In genomic region chr20:32358632-32358882, GRCh38 we compare ENCODE assay signal across 8 cellular contexts. TPM values are rescaled to one million over a fixed set of nuclear protein-coding genes. Genes with fewer than 3 reads are reported as not detected.
DNase-seq lines count a peak whose midpoint lies in the region; ATAC-seq, FAIRE-seq and TF ChIP-seq lines count a peak whose summit lies in the region.

No MANE protein-coding gene starts in this region.

- no peak for DNase-seq in DND-41
- no peak for DNase-seq in PC-9
- no peak for DNase-seq in esophagus squamous epithelium (lab: John Stamatoyannopoulos, UW)
- DNase-seq in RPMI8226 = no peak
- DNase-seq in T-helper 2 cell treated with Interferon-gamma antibody and Interleukin-4, amounts not matched to agents 5 μg/mL and 100 μg/mL, for 36 hours (ENCODE audit: low spot score) = no peak
- no peak for DNase-seq in GM12891 (ENCODE audit: insufficient read length, low spot score)

- CTCF ChIA-PET in PC-9 (lab: Charles Lee) = interaction anchor here (0.7 kb wide), 2 partner anchors 16 to 121 kb away, joined by 3 to 9 read pairs; no protein-coding TSS in a partner anchor

- BruUV-seq in PC-9 (replicated peaks; lab: Mats Ljungman, UMichigan) = no TSS peak

- no peak for TF ChIP-seq CTCF in DND-41 (IDR thresholded peaks at IDR 0.05; ENCODE audit: borderline replicate concordance, extremely low read depth, low read length, poor library complexity, severe bottlenecking)
- no peak for TF ChIP-seq CTCF in PC-9 (conservative IDR thresholded peaks at IDR 0.05)
- no peak for TF ChIP-seq CTCF in esophagus squamous epithelium (IDR thresholded peaks at IDR 0.05)

- no CpG with 5 or more reads among the region's 35 CpGs for WGBS in esophagus squamous epithelium, 2 donors

- H3K4me3 ChIP-seq in DND-41 (ENCODE audit: low read depth in 1 of 2, low read length in 2 of 2) = peak overlapping the region; percentile 61 to 91; a peak in 3 of 4 replicates
- H3K4me3 ChIP-seq in PC-9 = peak overlapping the region; percentile 78
- peak overlapping the region; percentile 82 to 92 (median 89) for H3K4me3 ChIP-seq in esophagus squamous epithelium
- peak overlapping the region; percentile 80 for H3K4me3 ChIP-seq in rectal smooth muscle tissue (ENCODE audit: low read length)

- H3K4me3 Mint-ChIP-seq in T-helper 2 cell treated with Interferon-gamma antibody and Interleukin-4, amounts not matched to agents 5 μg/mL and 100 μg/mL, for 36 hours = no peak overlapping the region

- no peak overlapping the region; the same call in 1 of the 2 replicates for H2AFZ ChIP-seq in DND-41 (ENCODE audit: low read depth, low read length)
- no peak overlapping the region for H2AFZ ChIP-seq in PC-9

- H3K9me2 ChIP-seq in PC-9 (ENCODE audit: insufficient read depth) = no peaks in the 10 kb centered on the region

- no peak for FAIRE-seq in GM12891 (lab: Jason Lieb, UNC)

- H3K27ac Mint-ChIP-seq in T-helper 2 cell treated with Interferon-gamma antibody and Interleukin-4, amounts not matched to agents 5 μg/mL and 100 μg/mL, for 36 hours = no peak overlapping the region

- H3K4me1 Mint-ChIP-seq in T-helper 2 cell treated with Interferon-gamma antibody and Interleukin-4, amounts not matched to agents 5 μg/mL and 100 μg/mL, for 36 hours (ENCODE audit: low read depth) = peaks cover 59% of the 10 kb centered on the region

- H3K36me3 ChIP-seq in DND-41 (ENCODE audit: insufficient read depth, low read length) (peaks cover 22% of the 10 kb centered on the region), PC-9 (ENCODE audit: low read depth) (0 out of 2 replicates have a peak, but pooled peaks cover 4% of the 10 kb centered on the region), esophagus squamous epithelium (no peaks in the 10 kb centered on the region), rectal smooth muscle tissue (ENCODE audit: control insufficient read depth, insufficient read depth, low read length) (no peaks in the 10 kb centered on the region)

- POLR2A ChIA-PET in PC-9 (lab: Charles Lee; ENCODE audit: unreplicated experiment) = interaction anchor here (0.5 kb wide), 1 partner anchor 16 kb away, joined by 5 read pairs; no protein-coding TSS in a partner anchor

- H3K27me3 ChIP-seq in DND-41 (ENCODE audit: insufficient read depth, low read length, poor library complexity) = no peaks in the 10 kb centered on the region
- no peaks in the 10 kb centered on the region for H3K27me3 ChIP-seq in PC-9 (ENCODE audit: insufficient read depth, low read depth)
- H3K27me3 ChIP-seq in esophagus squamous epithelium = no peaks in the 10 kb centered on the region
- no peaks in the 10 kb centered on the region for H3K27me3 ChIP-seq in rectal smooth muscle tissue (ENCODE audit: control insufficient read depth, insufficient read depth, low read length)

- intact Hi-C loops in PC-9 (cut with micrococcal nuclease; ENCODE audit: unreplicated experiment) = loop anchor here (2.0 to 5.0 kb wide), 5 partner anchors 32 to 294 kb away; partner anchors contain the start of genes KIF3B, PLAGL2 and POFUT1
- intact Hi-C loops in esophagus squamous epithelium (cut with DNase I) = loop anchor here (10.0 kb wide), 1 partner anchor 126 kb away; no protein-coding TSS in a partner anchor

- H3K9me3 Mint-ChIP-seq in T-helper 2 cell treated with Interferon-gamma antibody and Interleukin-4, amounts not matched to agents 5 μg/mL and 100 μg/mL, for 36 hours = no peaks in the 10 kb centered on the region

- peak overlapping the region; percentile 92 for H3K4me2 ChIP-seq in DND-41 (ENCODE audit: insufficient read depth, low read length)
- peak overlapping the region; percentile 90; the same call in 1 of the 2 replicates for H3K4me2 ChIP-seq in PC-9

- H3K27ac ChIP-seq in DND-41 (ENCODE audit: low read length) = peak overlapping the region; percentile 98
- peak overlapping the region; percentile 36; the same call in 1 of the 2 replicates for H3K27ac ChIP-seq in PC-9
- H3K27ac ChIP-seq in esophagus squamous epithelium = peak overlapping the region; percentile 95 to 99 (median 98)
- peak overlapping the region; percentile 99 for H3K27ac ChIP-seq in rectal smooth muscle tissue (ENCODE audit: low read depth, low read length)

- H4K20me1 ChIP-seq in DND-41 (ENCODE audit: insufficient read depth, low read length) (peaks cover 44% of the 10 kb centered on the region), PC-9 (ENCODE audit: insufficient read depth) (peaks cover 47% of the 10 kb centered on the region)

- TF ChIP-seq POLR2A in esophagus squamous epithelium (IDR thresholded peaks at IDR 0.05) = no peak
- TF ChIP-seq POLR2A in GM12891 (IDR thresholded peaks at IDR 0.05; ENCODE audit: low read depth, low read length) = no peak

- H3K4me1 ChIP-seq in DND-41 (ENCODE audit: insufficient read depth, low read length) = peaks cover 46% of the 10 kb centered on the region
- H3K4me1 ChIP-seq in PC-9 (replicated peaks; ENCODE audit: insufficient read depth) = peaks cover 49% of the 10 kb centered on the region
- H3K4me1 ChIP-seq in esophagus squamous epithelium = peaks cover 10 to 64% (median 35%) of the 10 kb centered on the region in 3 donors
- H3K4me1 ChIP-seq in rectal smooth muscle tissue (ENCODE audit: control insufficient read depth, insufficient read depth, low read length) = peaks cover 24% of the 10 kb centered on the region

- peaks cover 24% of the 10 kb centered on the region for H3K36me3 Mint-ChIP-seq in T-helper 2 cell treated with Interferon-gamma antibody and Interleukin-4, amounts not matched to agents 5 μg/mL and 100 μg/mL, for 36 hours (ENCODE audit: low read depth)

- H3K79me2 ChIP-seq in DND-41 (ENCODE audit: insufficient read depth, low read length) (peaks cover 60% of the 10 kb centered on the region), PC-9 (ENCODE audit: low read depth) (peaks cover 49% of the 10 kb centered on the region)

- H3K9ac ChIP-seq in DND-41 (ENCODE audit: low read depth, low read length) = peak overlapping the region; percentile 91
- H3K9ac ChIP-seq in rectal smooth muscle tissue (ENCODE audit: low read length) = no peak overlapping the region

- peaks cover 34% of the 10 kb centered on the region for H3F3A ChIP-seq in PC-9 (ENCODE audit: insufficient read depth, low read depth)

- no peaks in the 10 kb centered on the region for H3K9me3 ChIP-seq in DND-41 (ENCODE audit: insufficient read depth, low read length, severe bottlenecking)
- H3K9me3 ChIP-seq in PC-9 (ENCODE audit: insufficient read depth, low read depth) = no peaks in the 10 kb centered on the region
- H3K9me3 ChIP-seq in esophagus squamous epithelium = no peaks in the 10 kb centered on the region

- no peaks in the 10 kb centered on the region for H3K27me3 Mint-ChIP-seq in T-helper 2 cell treated with Interferon-gamma antibody and Interleukin-4, amounts not matched to agents 5 μg/mL and 100 μg/mL, for 36 hours (ENCODE audit: low read depth)

- ATAC-seq in DND-41 (ENCODE audit: insufficient read depth, low read depth) = no peak
- no peak for ATAC-seq in HG03378 (IDR thresholded peaks at IDR 0.05; ENCODE audit: unreplicated experiment)

TF ChIP-seq in GM12891, 5 proteins besides CTCF, POLR2A, EP300 and RAD21:
- no peak for TF ChIP-seq POLR2AphosphoS5 (IDR thresholded peaks at IDR 0.05; ENCODE audit: low read depth, low read length)

RNA-seq across cellular contexts. Expression of gene ASXL1, which starts 0.4 kb away (rescaled TPM):
- total RNA-seq in PC-9 (2021) (102 and 123 TPM in 2 replicates), esophagus squamous epithelium (10 to 100 TPM; 14.3 to 49.2 (median 22.1) TPM)
- 31.3 TPM for polyA plus RNA-seq in GM12891 (2012; ENCODE audit: low read depth, missing spikeins)

Comparison
In these comparisons a context has a peak if more than half of its experiments do, and no peak if none do; other contexts are left out.
1. H3K27ac ChIP-seq: peak in every context shown above with its lines; median percentile 99 in rectal smooth muscle tissue; 98 in DND-41; 98 in esophagus squamous epithelium; 36 in PC-9.